ENCODE assay signal across 8 cellular contexts in the genomic region with DNA sequence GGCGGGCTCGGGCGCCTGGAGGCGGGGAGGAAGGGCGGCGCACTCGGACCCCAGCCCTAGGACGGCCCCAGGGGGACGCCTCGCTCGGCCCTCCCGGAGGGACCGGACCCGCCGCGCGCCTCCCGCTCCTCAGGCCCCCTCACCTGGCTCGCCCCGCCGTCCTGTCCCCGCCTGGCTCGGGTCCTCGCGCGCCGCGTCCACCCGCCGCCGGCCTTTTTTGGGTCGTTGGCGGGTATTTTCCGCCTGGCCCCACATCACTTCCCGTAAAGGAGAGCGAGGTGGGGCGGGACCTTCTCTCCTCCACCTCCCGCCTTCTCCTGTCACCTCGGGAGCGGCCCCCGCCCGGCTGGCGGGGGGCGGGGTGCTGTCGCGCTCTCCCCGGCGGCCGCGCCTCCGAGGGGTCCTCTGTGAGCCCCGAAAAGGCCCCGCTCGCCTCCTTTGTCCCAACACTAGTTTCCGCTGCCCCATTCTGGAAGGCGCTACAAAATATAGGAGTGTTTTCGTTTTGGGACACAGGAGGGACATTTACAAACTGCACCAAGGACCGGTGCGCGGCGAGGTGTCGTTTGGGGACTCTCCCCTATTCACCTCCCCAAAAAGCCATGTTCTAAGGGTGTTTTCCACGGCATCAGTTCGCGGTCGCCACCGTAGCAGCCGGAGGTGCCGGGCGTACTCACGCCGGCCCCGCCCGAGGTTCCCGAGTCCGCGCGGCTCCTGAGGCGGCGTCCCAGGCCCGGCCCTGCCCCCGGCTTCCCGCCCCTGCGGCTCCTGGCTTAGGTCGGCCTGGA. TPM values are rescaled to one million over a fixed set of nuclear protein-coding genes. Genes with fewer than 3 reads are reported as not detected.
DNase-seq lines count a peak whose midpoint lies in the region; ATAC-seq and TF ChIP-seq lines count a peak whose summit lies in the region.

RAB27A (minus strand) TSS at position 241 of the 788 bp plus-strand sequence. CDS start 54,879 bp downstream, outside the sequence.

- peak; percentile 78 for ATAC-seq in HG03432 (IDR thresholded peaks at IDR 0.05; ENCODE audit: unreplicated experiment)
- peak; percentile 78 for ATAC-seq in activated T-helper 17 cell treated with anti-CD3 and anti-CD28 coated beads, Interleukin-2, amount 50 U/mL, for 72 hours (replicated peaks)

- no peak within 1 kb of the TSS for H3K4ac ChIP-seq in neuronal stem cell (ENCODE audit: low read length)

- H3K79me1 ChIP-seq in neuronal stem cell (ENCODE audit: low read depth, low read length), result no peaks in the 10 kb centered on the region

- no peak within 1 kb of the TSS for H3K14ac ChIP-seq in neuronal stem cell (ENCODE audit: low read length)

- H3K27ac ChIP-seq in BLaER1 treated with 17β-estradiol and CSF1 and Interleukin-3, amounts not matched to agents 10 nM and 100 nM, result peak within 1 kb of the TSS; percentile 86 to 98 (median 92)
- H3K27ac ChIP-seq in RWPE1 (peak within 1 kb of the TSS; percentile 87), neuronal stem cell (replicated peaks; ENCODE audit: low read length) (no peak within 1 kb of the TSS), testis (peak within 1 kb of the TSS; percentile 83 to 93)

- H3K9me3 Mint-ChIP-seq in activated T-helper 17 cell treated with anti-CD3 and anti-CD28 coated beads, Interleukin-2, amount 50 U/mL, for 72 hours, result no peaks in the 10 kb centered on the region

- intact Hi-C loops in testis (cut with DNase I; ENCODE audit: low total_unique reads), result loop anchor here (5.0 kb wide), 1 partner anchor 72 kb away; no protein-coding TSS in a partner anchor

- H4K8ac ChIP-seq in neuronal stem cell (ENCODE audit: low read depth, low read length), result peak within 1 kb of the TSS; percentile 17

- peak within 1 kb of the TSS; percentile 83 to 97 (median 94) for H3K4me2 ChIP-seq in BLaER1 treated with 17β-estradiol and CSF1 and Interleukin-3, amounts not matched to agents 10 nM and 100 nM
- H3K4me2 ChIP-seq in neuronal stem cell (ENCODE audit: insufficient read depth, low read length, poor library complexity, severe bottlenecking), result peak within 1 kb of the TSS; percentile 95

- H2BK120ac ChIP-seq in neuronal stem cell (ENCODE audit: low read depth, low read length), result no peak within 1 kb of the TSS

- CTCF ChIA-PET in RWPE1 (lab: Yijun Ruan, JAX), result no interaction called here

- peak within 1 kb of the TSS; percentile 92 for H3K18ac ChIP-seq in neuronal stem cell (ENCODE audit: low read length)

- H3K9ac ChIP-seq in BLaER1 treated with 17β-estradiol and CSF1 and Interleukin-3, amounts not matched to agents 10 nM and 100 nM, result peak within 1 kb of the TSS; percentile 88 to 97 (median 95)
- H3K9ac ChIP-seq in neuronal stem cell (ENCODE audit: low read depth, low read length, poor library complexity), result peak within 1 kb of the TSS; percentile 46

- DNase-seq in RWPE1 (ENCODE audit: low spot score) (peak; percentile 86), fibroblast of the aortic adventitia (ENCODE audit: low read depth) (peak; percentile 47), neuronal stem cell (ENCODE audit: low spot score) (peak; percentile 60), testis (peak; percentile 71)

- H3K27me3 ChIP-seq in BLaER1 treated with 17β-estradiol and CSF1 and Interleukin-3, amounts not matched to agents 10 nM and 100 nM, result no peaks in the 10 kb centered on the region
- H3K27me3 ChIP-seq in neuronal stem cell (ENCODE audit: control insufficient read depth in 3 of 3, insufficient read depth in 3 of 3, low read depth in 1 of 3, low read length in 3 of 3) (no peaks in the 10 kb centered on the region), testis (no peaks in the 10 kb centered on the region)

- H2BK12ac ChIP-seq in neuronal stem cell (ENCODE audit: low read length), result no peak within 1 kb of the TSS

- WGBS in neuronal stem cell (ENCODE audit: extremely low coverage in 2 of 2, insufficient read length in 2 of 2, insufficient replicate concordance in 1 of 2), 2 donors, result no CpG with 5 or more reads among the region's 85 CpGs
- 0 to 1% methylated on average over 19 to 52 of the region's 85 CpGs for WGBS in testis, 2 donors

- peak within 1 kb of the TSS; percentile 98 for H3K4me3 Mint-ChIP-seq in activated T-helper 17 cell treated with anti-CD3 and anti-CD28 coated beads, Interleukin-2, amount 50 U/mL, for 72 hours

- peaks cover 18% of the 10 kb centered on the region for H3K4me1 Mint-ChIP-seq in activated T-helper 17 cell treated with anti-CD3 and anti-CD28 coated beads, Interleukin-2, amount 50 U/mL, for 72 hours

- no peaks in the 10 kb centered on the region; a peak in 1 of 22 replicates for H4K20me1 ChIP-seq in BLaER1 treated with 17β-estradiol and CSF1 and Interleukin-3, amounts not matched to agents 10 nM and 100 nM

- H2BK5ac ChIP-seq in neuronal stem cell (ENCODE audit: low read length), result no peak within 1 kb of the TSS

- H3K23ac ChIP-seq in neuronal stem cell (ENCODE audit: low read depth, low read length, poor library complexity), result peak within 1 kb of the TSS; percentile 4

- TF ChIP-seq CTCF in RWPE1 (conservative IDR thresholded peaks at IDR 0.05; ENCODE audit: low read depth) (no peak), fibroblast of the aortic adventitia (IDR thresholded peaks at IDR 0.05; ENCODE audit: insufficient read depth, low read length) (no peak), testis (IDR thresholded peaks at IDR 0.05) (no peak)

- H3K36me3 Mint-ChIP-seq in activated T-helper 17 cell treated with anti-CD3 and anti-CD28 coated beads, Interleukin-2, amount 50 U/mL, for 72 hours (ENCODE audit: low read depth), result peaks cover 45% of the 10 kb centered on the region

- POLR2A ChIA-PET in RWPE1 (lab: Yijun Ruan, JAX; ENCODE audit: low non-redundant PET), result no interaction called here

- peak within 1 kb of the TSS; percentile 91 for H2AFZ ChIP-seq in neuronal stem cell (ENCODE audit: low read length)

- H2AK5ac ChIP-seq in neuronal stem cell (ENCODE audit: low read depth, low read length), result no peak within 1 kb of the TSS

- no peak within 1 kb of the TSS for H4K91ac ChIP-seq in neuronal stem cell (ENCODE audit: low read depth, low read length, poor library complexity)

- H3K4me1 ChIP-seq in BLaER1 treated with 17β-estradiol and CSF1 and Interleukin-3, amounts not matched to agents 10 nM and 100 nM, result peaks cover 11 to 46% (median 39%) of the 10 kb centered on the region in 10 experiments
- peaks cover 3 to 5% of the 10 kb centered on the region in 2 donors for H3K4me1 ChIP-seq in neuronal stem cell (ENCODE audit: control insufficient read depth in 2 of 2, insufficient read depth in 1 of 2, low read depth in 1 of 2, low read length in 2 of 2)
- peaks cover 3% of the 10 kb centered on the region for H3K4me1 ChIP-seq in testis

- H2BK15ac ChIP-seq in neuronal stem cell (ENCODE audit: low read length), result no peak within 1 kb of the TSS

- peaks cover 0 to 36% (median 9%) of the 10 kb centered on the region in 11 experiments; a peak in 10 of 22 replicates for H3K36me3 ChIP-seq in BLaER1 treated with 17β-estradiol and CSF1 and Interleukin-3, amounts not matched to agents 10 nM and 100 nM
- no peaks in the 10 kb centered on the region for H3K36me3 ChIP-seq in neuronal stem cell (replicated peaks in 1 of 2; ENCODE audit: control insufficient read depth in 2 of 2, insufficient read depth in 2 of 2, low read length in 2 of 2)
- H3K36me3 ChIP-seq in testis (ENCODE audit: low read depth, missing control alignments), result no peaks in the 10 kb centered on the region

- H3K27ac Mint-ChIP-seq in activated T-helper 17 cell treated with anti-CD3 and anti-CD28 coated beads, Interleukin-2, amount 50 U/mL, for 72 hours, result peak within 1 kb of the TSS; percentile 97

- H3K9me3 ChIP-seq in BLaER1 treated with 17β-estradiol and CSF1 and Interleukin-3, amounts not matched to agents 10 nM and 100 nM (replicated peaks in 1 of 11), result no peaks in the 10 kb centered on the region
- H3K9me3 ChIP-seq in neuronal stem cell (replicated peaks in 1 of 2; ENCODE audit: control insufficient read depth in 2 of 2, insufficient read depth in 1 of 2, low read depth in 1 of 2, low read length in 2 of 2), result no peaks in the 10 kb centered on the region
- no peaks in the 10 kb centered on the region for H3K9me3 ChIP-seq in testis

- no peaks in the 10 kb centered on the region for H3K27me3 Mint-ChIP-seq in activated T-helper 17 cell treated with anti-CD3 and anti-CD28 coated beads, Interleukin-2, amount 50 U/mL, for 72 hours

- H3K4me3 ChIP-seq in BLaER1 treated with 17β-estradiol and CSF1 and Interleukin-3, amounts not matched to agents 10 nM and 100 nM, result peak within 1 kb of the TSS; percentile 75 to 95 (median 89)
- H3K4me3 ChIP-seq in fibroblast of the aortic adventitia (ENCODE audit: low read depth, low read length), result peak within 1 kb of the TSS; percentile 88
- peak within 1 kb of the TSS; percentile 58 to 95 for H3K4me3 ChIP-seq in neuronal stem cell (ENCODE audit: low read length in 2 of 2)
- peak within 1 kb of the TSS; percentile 84 to 85 for H3K4me3 ChIP-seq in testis

- TF ChIP-seq POLR2A in GM19193 (IDR thresholded peaks at IDR 0.05; ENCODE audit: extremely low read depth, insufficient read depth, insufficient read length) (peak; percentile 21), testis (IDR thresholded peaks at IDR 0.05) (no peak)

RNA-seq across cellular contexts. Expression of gene RAB27A, which starts in this region (rescaled TPM):
- total RNA-seq in activated T-helper 17 cell treated with anti-CD3 and anti-CD28 coated beads, Interleukin-2, amount 50 U/mL, for 72 hours, result 100 to 1,000 TPM in 1 of 2 donors, 10 to 100 TPM in 1; 99.2 to 138 TPM
- total RNA-seq in fibroblast of the aortic adventitia (ENCODE audit: low replicate concordance) (9.9 and 27.7 TPM in 2 replicates), testis (10 to 100 TPM; 13.1 to 13.7 TPM)
- polyA plus RNA-seq in neuronal stem cell (2013, experiment 1 of 2), result 3.5 TPM
- 3.4 TPM for polyA plus RNA-seq in neuronal stem cell (2013, experiment 2 of 2)
- polyA plus RNA-seq in testis (ENCODE audit: insufficient read depth, low read depth, low replicate concordance), result 19.2 TPM
